Comparison of ENCODE assay signal across 1 cellular context in genomic region chr20:43584448-43585138, GRCh38.
TF ChIP-seq lines count a peak whose summit lies in the region.

No MANE protein-coding gene starts in this region.

TF ChIP-seq in K562, 482 proteins besides CTCF, POLR2A, EP300 and RAD21 (continued from another document):
- TF ChIP-seq RFX1 (IDR thresholded peaks at IDR 0.05) (no peak), YY1 (IDR thresholded peaks at IDR 0.05; ENCODE audit: borderline replicate concordance in 1 of 3, control insufficient read depth in 1 of 3, extremely low read depth in 1 of 3, insufficient read depth in 3 of 3, insufficient read length in 1 of 3, insufficient replicate concordance in 2 of 3, low read depth in 1 of 3, low read length in 2 of 3) (no peak), PYGO2 (tag; IDR thresholded peaks at IDR 0.05) (no peak), ZNF140 (CRISPR knock-in tag; IDR thresholded peaks at IDR 0.05) (no peak), NFRKB (IDR thresholded peaks at IDR 0.05; ENCODE audit: low read depth) (peak; percentile 57; the same call in 1 of the 2 replicates), GTF3C2 (IDR thresholded peaks at IDR 0.05; ENCODE audit: borderline replicate concordance, extremely low read depth, insufficient read length) (no peak), CXXC5 (CRISPR knock-in tag; IDR thresholded peaks at IDR 0.05) (no peak), MTF1 (CRISPR knock-in tag; IDR thresholded peaks at IDR 0.05; ENCODE audit: borderline replicate concordance) (no peak), FOXK1 (CRISPR knock-in tag; IDR thresholded peaks at IDR 0.05; ENCODE audit: borderline replicate concordance) (no peak), FOSL1 (tag; conservative IDR thresholded peaks at IDR 0.05) (0 out of 2 replicates have a peak, but pooled peaks have one; percentile 4), MBD2 (IDR thresholded peaks at IDR 0.05; ENCODE audit: borderline replicate concordance, low read depth) (no peak), KDM4B (IDR thresholded peaks at IDR 0.05; ENCODE audit: borderline replicate concordance in 2 of 2, low read depth in 1 of 2) (no peak), ELF4 (CRISPR knock-in tag; IDR thresholded peaks at IDR 0.05) (peak; percentile 43; the same call in 1 of the 2 replicates)
TF ChIP-seq in K562: peak in this region for 3.
